In genomic region chr2:8298783-8299182, GRCh38 we compare ENCODE assay signal across 14 cellular contexts.
DNase-seq lines count a peak whose midpoint lies in the region; ATAC-seq and TF ChIP-seq lines count a peak whose summit lies in the region.
"Had no signal": no experiment of that assay in that cellular context is flagged by ENCODE, and none has a peak within 500 bp of the region (broad histone marks: within the 10 kb centered on the region; RNA-seq: fewer than 3 reads in every experiment).

No MANE protein-coding gene starts in this region.

- peak; percentile 91 for DNase-seq in CD14-positive monocyte (ENCODE audit: low spot score)
- DNase-seq in adrenal gland, result peak in 6 of 7 donors; percentile 32 to 72 (median 52)
- DNase-seq in mesenchymal stem cell, result peak; percentile 87
- no peak for DNase-seq in breast epithelium (ENCODE audit: low spot score in 2 of 2)
- DNase-seq in smooth muscle cell (lab: John Stamatoyannopoulos, UW; ENCODE audit: unreplicated experiment), result no peak
- no peak for DNase-seq in HFFc6
- DNase-seq: activated T-cell treated with anti-CD3 and anti-CD28 coated beads, Interleukin-2, amount 50 U/mL, for 4 hours; CD4-positive, CD25-positive, alpha-beta regulatory T cell; naive thymus-derived CD8-positive, alpha-beta T cell; NCI-H2029 treated with DMSO at 0.1 percent for 48 hours; stimulated activated CD4-positive, alpha-beta T cell treated with anti-CD3 and anti-CD28 coated beads, Interleukin-2, amount 100 ng/mL, for 24 hours had no signal

- ATAC-seq in HG03378 (IDR thresholded peaks at IDR 0.05; ENCODE audit: unreplicated experiment), result peak; percentile 20
- no peak for ATAC-seq in HG02981 (IDR thresholded peaks at IDR 0.05; ENCODE audit: unreplicated experiment)
- ATAC-seq: activated T-cell treated with anti-CD3 and anti-CD28 coated beads, Interleukin-2, amount 50 U/mL, for 4 hours; naive thymus-derived CD8-positive, alpha-beta T cell had no signal

- H2AK5ac ChIP-seq in mesenchymal stem cell (ENCODE audit: low read length, severe bottlenecking), result no peak overlapping the region

- peak overlapping the region; percentile 93 to 98 (median 96) for H3K27ac Mint-ChIP-seq in CD14-positive monocyte
- no peak overlapping the region for H3K27ac Mint-ChIP-seq in HFFc6
- H3K27ac Mint-ChIP-seq: CD4-positive, CD25-positive, alpha-beta regulatory T cell had no signal

- peaks cover 9 to 10% of the 10 kb centered on the region in 2 donors for H3K36me3 Mint-ChIP-seq in CD14-positive monocyte
- no peaks in the 10 kb centered on the region for H3K36me3 Mint-ChIP-seq in HFFc6 (ENCODE audit: low read depth)
- H3K36me3 Mint-ChIP-seq: CD4-positive, CD25-positive, alpha-beta regulatory T cell; naive thymus-derived CD8-positive, alpha-beta T cell had no signal

- H3K27me3 Mint-ChIP-seq in CD14-positive monocyte (ENCODE audit: low read depth in 3 of 3) (peaks cover 0 to 3% (median 0%) of the 10 kb centered on the region in 3 donors), HFFc6 (ENCODE audit: insufficient read depth) (peaks cover 11% of the 10 kb centered on the region)
- H3K27me3 Mint-ChIP-seq: CD4-positive, CD25-positive, alpha-beta regulatory T cell had no signal

- peak overlapping the region; percentile 57 for H4K91ac ChIP-seq in mesenchymal stem cell (ENCODE audit: low read length)

- H3K4me2 ChIP-seq in mesenchymal stem cell (ENCODE audit: low read length, poor library complexity, severe bottlenecking) (no peak overlapping the region), smooth muscle cell (no peak overlapping the region)

- H3K4ac ChIP-seq in mesenchymal stem cell (ENCODE audit: low read depth in 1 of 2, low read length in 2 of 2), result no peak overlapping the region

- peaks cover 0 to 10% (median 3%) of the 10 kb centered on the region in 7 donors for H3K9me3 Mint-ChIP-seq in CD14-positive monocyte
- H3K9me3 Mint-ChIP-seq in HFFc6, result no peaks in the 10 kb centered on the region
- H3K9me3 Mint-ChIP-seq: activated T-cell treated with anti-CD3 and anti-CD28 coated beads, Interleukin-2, amount 50 U/mL, for 4 hours had no signal

- H3K9ac ChIP-seq in mesenchymal stem cell (ENCODE audit: low read length) (no peak overlapping the region), smooth muscle cell (ENCODE audit: low read depth) (no peak overlapping the region)

- H3K27ac ChIP-seq in adrenal gland (peak overlapping the region in 1 of 5 donors; percentile 35), mesenchymal stem cell (ENCODE audit: low read length, poor library complexity, severe bottlenecking) (no peak overlapping the region), breast epithelium (no peak overlapping the region), smooth muscle cell (ENCODE audit: low read depth) (no peak overlapping the region)
- H3K27ac ChIP-seq: SK-N-MC had no signal

- H3K4me1 Mint-ChIP-seq in CD14-positive monocyte, result peaks cover 72% of the 10 kb centered on the region
- peaks cover 7% of the 10 kb centered on the region for H3K4me1 Mint-ChIP-seq in HFFc6 (ENCODE audit: low read depth)

- no peak overlapping the region for H2BK120ac ChIP-seq in mesenchymal stem cell (ENCODE audit: low read depth, low read length)

- no peak overlapping the region for H2BK5ac ChIP-seq in mesenchymal stem cell (ENCODE audit: low read depth, low read length, poor library complexity, severe bottlenecking)

- no peak overlapping the region for H3K14ac ChIP-seq in mesenchymal stem cell (ENCODE audit: low read length in 2 of 2)

- H2BK15ac ChIP-seq in mesenchymal stem cell (ENCODE audit: low read depth, poor library complexity, severe bottlenecking), result peak overlapping the region; percentile 19

- no peak overlapping the region for H2BK12ac ChIP-seq in mesenchymal stem cell (ENCODE audit: low read length in 2 of 2)

- no peaks in the 10 kb centered on the region for H3K79me2 ChIP-seq in smooth muscle cell (ENCODE audit: low read depth)

- no peaks in the 10 kb centered on the region for H3K27me3 ChIP-seq in adrenal gland
- no peaks in the 10 kb centered on the region for H3K27me3 ChIP-seq in mesenchymal stem cell (ENCODE audit: control insufficient read depth in 1 of 2, insufficient read depth in 1 of 2, low read length in 2 of 2)
- H3K27me3 ChIP-seq in breast epithelium, result no peaks in the 10 kb centered on the region
- no peaks in the 10 kb centered on the region for H3K27me3 ChIP-seq in smooth muscle cell (ENCODE audit: low read depth)

- WGBS in adrenal gland, 4 donors, result 76 to 90% (median 83%) methylated on average over 2 to 3 of the region's 3 CpGs
- WGBS in mesenchymal stem cell, result 85% methylated on average over 3 of the region's 3 CpGs
- WGBS in smooth muscle cell (ENCODE audit: low lambda C conversion rate), result 85% methylated on average over 3 of the region's 3 CpGs

- H4K8ac ChIP-seq in mesenchymal stem cell (ENCODE audit: low read length), result peak overlapping the region; percentile 52

- H3K4me3 Mint-ChIP-seq in CD14-positive monocyte (peak overlapping the region in 1 of 2 donors; percentile 51), HFFc6 (no peak overlapping the region)
- H3K4me3 Mint-ChIP-seq: activated T-cell treated with anti-CD3 and anti-CD28 coated beads, Interleukin-2, amount 50 U/mL, for 4 hours; CD4-positive, CD25-positive, alpha-beta regulatory T cell; naive thymus-derived CD8-positive, alpha-beta T cell had no signal

- intact Hi-C loops in CD14-positive monocyte (cut with micrococcal nuclease), result no loop called here
- intact Hi-C loops in adrenal gland (cut with DNase I), result no loop called here
- intact Hi-C loops in breast epithelium (cut with DNase I; ENCODE audit: low total_unique reads), result no loop called here

- no peak overlapping the region for H2AFZ ChIP-seq in mesenchymal stem cell (ENCODE audit: low read depth, low read length)
- no peak overlapping the region for H2AFZ ChIP-seq in smooth muscle cell (ENCODE audit: low read depth)

- H3K23ac ChIP-seq in mesenchymal stem cell (ENCODE audit: low read length in 2 of 2), result no peak overlapping the region

- H3K18ac ChIP-seq in mesenchymal stem cell (ENCODE audit: low read depth in 1 of 2, low read length in 2 of 2), result peak overlapping the region in 1 of 2 experiments; percentile 46

- H3K36me3 ChIP-seq in adrenal gland (replicated peaks in 1 of 2), result no peaks in the 10 kb centered on the region
- no peaks in the 10 kb centered on the region for H3K36me3 ChIP-seq in mesenchymal stem cell (ENCODE audit: control insufficient read depth in 1 of 2, insufficient read depth in 2 of 2, low read depth in 1 of 2, low read length in 2 of 2)
- H3K36me3 ChIP-seq in breast epithelium, result no peaks in the 10 kb centered on the region
- no peaks in the 10 kb centered on the region for H3K36me3 ChIP-seq in smooth muscle cell (ENCODE audit: low read depth)

- TF ChIP-seq POLR2A in adrenal gland (IDR thresholded peaks at IDR 0.05) (no peak), breast epithelium (IDR thresholded peaks at IDR 0.05) (no peak)

- no peak overlapping the region for H3K4me3 ChIP-seq in adrenal gland
- no peak overlapping the region for H3K4me3 ChIP-seq in mesenchymal stem cell (ENCODE audit: insufficient read depth in 1 of 2, low read depth in 1 of 2, low read length in 2 of 2)
- H3K4me3 ChIP-seq in breast epithelium, result no peak overlapping the region
- H3K4me3 ChIP-seq in smooth muscle cell, result no peak overlapping the region
- H3K4me3 ChIP-seq: SK-N-MC had no signal

- no peaks in the 10 kb centered on the region for H3K9me3 ChIP-seq in adrenal gland (replicated peaks in 1 of 3)
- peaks cover 5% of the 10 kb centered on the region for H3K9me3 ChIP-seq in mesenchymal stem cell (ENCODE audit: control insufficient read depth, low read length)
- no peaks in the 10 kb centered on the region for H3K9me3 ChIP-seq in breast epithelium
- no peaks in the 10 kb centered on the region for H3K9me3 ChIP-seq in smooth muscle cell (replicated peaks; ENCODE audit: low read depth)

- H3K4me1 ChIP-seq in adrenal gland (replicated peaks in 1 of 2) (peaks cover 0 to 9% of the 10 kb centered on the region in 2 donors), mesenchymal stem cell (ENCODE audit: control insufficient read depth, insufficient read depth, low read depth, low read length) (peaks cover 2% of the 10 kb centered on the region), breast epithelium (no peaks in the 10 kb centered on the region), smooth muscle cell (ENCODE audit: low read depth) (no peaks in the 10 kb centered on the region)

- TF ChIP-seq CTCF in CD14-positive monocyte (IDR thresholded peaks at IDR 0.05), result no peak
- TF ChIP-seq CTCF in adrenal gland (IDR thresholded peaks at IDR 0.05), result no peak
- TF ChIP-seq CTCF in breast epithelium (IDR thresholded peaks at IDR 0.05), result no peak
- no peak for TF ChIP-seq CTCF in smooth muscle cell (IDR thresholded peaks at IDR 0.05; ENCODE audit: borderline replicate concordance, insufficient read depth, poor library complexity, severe bottlenecking)
- TF ChIP-seq CTCF in HFFc6 (IDR thresholded peaks at IDR 0.05), result no peak

- no peaks in the 10 kb centered on the region for H4K20me1 ChIP-seq in smooth muscle cell (ENCODE audit: low read depth)

- no peaks in the 10 kb centered on the region for H3F3A ChIP-seq in smooth muscle cell (ENCODE audit: low read depth)

- no peaks in the 10 kb centered on the region for H3K79me1 ChIP-seq in mesenchymal stem cell (replicated peaks; ENCODE audit: low read length, poor library complexity, severe bottlenecking)

Comparison
In these comparisons a context has a peak if more than half of its experiments do, and no peak if none do; other contexts are left out.
1. DNase-seq: peak in CD14-positive monocyte (single experiment), adrenal gland (6 of 7) and mesenchymal stem cell (single experiment); none in breast epithelium (0 of 2), smooth muscle cell (single experiment) and HFFc6 (single experiment).